Comparison of ENCODE assay signal across 30 cellular contexts in the genomic region with DNA sequence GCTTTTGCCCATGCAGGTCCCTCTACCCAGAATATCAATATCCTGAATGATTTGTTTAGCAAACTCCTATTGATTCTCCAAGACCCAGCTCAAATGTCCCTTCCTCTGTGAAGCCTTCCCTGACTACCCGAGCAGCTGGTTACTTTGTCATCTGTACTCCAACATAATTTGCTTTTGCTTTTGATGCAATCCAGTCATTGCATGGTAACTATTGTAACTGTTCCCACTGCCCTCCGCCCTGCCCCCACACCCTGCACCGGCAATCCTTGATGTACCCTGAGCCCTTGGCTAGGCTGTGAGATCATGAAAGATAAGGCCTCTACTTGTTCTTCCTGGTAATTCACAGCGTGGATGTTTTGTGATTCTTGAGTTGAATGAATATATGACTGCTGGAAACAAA.
DNase-seq lines count a peak whose midpoint lies in the region; ATAC-seq, FAIRE-seq and TF ChIP-seq lines count a peak whose summit lies in the region.
"Had no signal": no experiment of that assay in that cellular context is flagged by ENCODE, and none has a peak within 500 bp of the region (broad histone marks: within the 10 kb centered on the region; RNA-seq: fewer than 3 reads in every experiment).

No MANE protein-coding gene starts in this region.

- DNase-seq in BE2C (peak; percentile 45), HT-29 (ENCODE audit: low spot score) (peak; percentile 38), GM12878 (ENCODE audit: low read depth, low spot score) (no peak), mucosa of descending colon (peak; percentile 57 to 73 (median 69)), Karpas-422 (no peak), tibial nerve (ENCODE audit: low spot score in 2 of 2) (no peak), kidney tubule cell (ENCODE audit: low spot score) (no peak)
- DNase-seq: activated CD4-positive, alpha-beta T cell treated with anti-CD3 and anti-CD28 coated beads, Interleukin-2, amount 10 ng/mL, durations not matched to agents 24 days and 14 days; activated CD8-positive, alpha-beta memory T cell treated with anti-CD3 and anti-CD28 coated beads, Interleukin-2, amount 10 ng/mL, durations not matched to agents 7 days and 5 days; C1 segment of cervical spinal cord; cerebellar nuclear complex; DMS 273 treated with DMSO at 0.1 percent for 48 hours; foreskin fibroblast; GF-D8; H7; hippocampal formation; IMR-90; NCI-H1694; nucleus accumbens; OCI-M1; spleen; stimulated activated CD4-positive, alpha-beta T cell treated with anti-CD3 and anti-CD28 coated beads, Interleukin-4, amount 100 ng/mL, for 4 hours; stimulated activated naive CD8-positive, alpha-beta T cell treated with anti-CD3 and anti-CD28 coated beads, Interleukin-15, amount 100 ng/mL, for 72 hours; T-helper 1 cell; tibial artery had no signal

- no peak for TF ChIP-seq CTCF in BE2C (IDR thresholded peaks at IDR 0.05; ENCODE audit: low read depth, low read length)
- no peak for TF ChIP-seq CTCF in GM12878 (IDR thresholded peaks at IDR 0.05 in 2 of 3, conservative IDR thresholded peaks at IDR 0.05 in 1 of 3; ENCODE audit: control insufficient read depth in 2 of 3, extremely low read depth in 1 of 3, insufficient read depth in 1 of 3, low read depth in 3 of 3, low read length in 3 of 3)
- no peak for TF ChIP-seq CTCF in mucosa of descending colon (IDR thresholded peaks at IDR 0.05)
- TF ChIP-seq CTCF in tibial nerve (IDR thresholded peaks at IDR 0.05), result no peak

- H3K27me3 ChIP-seq in BE2C, result no peaks in the 10 kb centered on the region
- H3K27me3 ChIP-seq in GM12878 (replicated peaks in 1 of 2; ENCODE audit: control insufficient read depth in 2 of 2, insufficient read depth in 2 of 2, low read length in 1 of 2), result no peaks in the 10 kb centered on the region
- no peaks in the 10 kb centered on the region; the same call in 1 of the 2 replicates for H3K27me3 ChIP-seq in Karpas-422 (ENCODE audit: low read length)
- H3K27me3 ChIP-seq in tibial nerve, result no peaks in the 10 kb centered on the region
- H3K27me3 ChIP-seq: spleen had no signal

- RAD21 ChIA-PET in GM12878 (lab: Charles Lee; ENCODE audit: unreplicated experiment), result interaction anchor here (1.1 to 5.5 kb wide), 9 partner anchors 8 to 189 kb away, joined by 3 to 22 read pairs (median 4); no protein-coding TSS in a partner anchor

- intact Hi-C loops in GM12878 (cut with micrococcal nuclease; ENCODE audit: unreplicated experiment), result loop anchor here (2.0 to 5.0 kb wide), 3 partner anchors 49 to 236 kb away; no protein-coding TSS in a partner anchor
- intact Hi-C loops in mucosa of descending colon (cut with DNase I, micrococcal nuclease), result no loop called here

- FAIRE-seq in GM12878 (lab: Jason Lieb, UNC), result no peak
- FAIRE-seq: A204.1 had no signal

- no peaks in the 10 kb centered on the region for H3K9me3 ChIP-seq in BE2C
- no peaks in the 10 kb centered on the region for H3K9me3 ChIP-seq in GM12878 (replicated peaks; ENCODE audit: control insufficient read depth, insufficient read depth, low read length)
- no peaks in the 10 kb centered on the region for H3K9me3 ChIP-seq in mucosa of descending colon
- H3K9me3 ChIP-seq in Karpas-422 (ENCODE audit: low read length), result no peaks in the 10 kb centered on the region
- no peaks in the 10 kb centered on the region for H3K9me3 ChIP-seq in tibial nerve
- H3K9me3 ChIP-seq: spleen, tibial artery had no signal

- no peak for TF ChIP-seq EP300 in GM12878 (IDR thresholded peaks at IDR 0.05; ENCODE audit: borderline replicate concordance in 1 of 2, control insufficient read depth in 1 of 2, low read depth in 2 of 2, low read length in 2 of 2)
- no peak for TF ChIP-seq EP300 in tibial nerve (IDR thresholded peaks at IDR 0.05)

- CTCF ChIA-PET in GM12878 (lab: Yijun Ruan, JAX), result interaction anchor here (1.1 to 2.8 kb wide), 5 partner anchors 32 to 189 kb away, joined by 3 to 11 read pairs (median 5); no protein-coding TSS in a partner anchor

- H3K4me1 ChIP-seq in BE2C (peaks cover 18% of the 10 kb centered on the region), GM12878 (ENCODE audit: control insufficient read depth, insufficient read depth, low read length) (peaks cover 59% of the 10 kb centered on the region), mucosa of descending colon (ENCODE audit: low read depth) (no peaks in the 10 kb centered on the region), Karpas-422 (ENCODE audit: low read length) (peaks cover 40% of the 10 kb centered on the region), tibial nerve (no peaks in the 10 kb centered on the region)
- H3K4me1 ChIP-seq: tibial artery had no signal

- POLR2A ChIA-PET in GM12878 (lab: Charles Lee), result interaction anchor here (0.6 to 5.9 kb wide), 5 partner anchors 8 to 85 kb away, joined by 3 to 20 read pairs (median 3); no protein-coding TSS in a partner anchor

- 63% methylated on average over 4 of the region's 4 CpGs for WGBS in GM12878 (ENCODE audit: insufficient coverage, insufficient replicate concordance, low lambda C conversion rate, missing lambda C conversion rate)
- WGBS in tibial nerve, 2 donors, result 61 to 66% methylated on average over 4 of the region's 4 CpGs

- no TSS peak for BruUV-seq in GM12878 (replicated peaks; lab: Mats Ljungman, UMichigan)

- TF ChIP-seq POLR2A in GM12878 (IDR thresholded peaks at IDR 0.05; ENCODE audit: low read depth, low read length) (no peak), tibial nerve (IDR thresholded peaks at IDR 0.05) (no peak)

- peak overlapping the region; percentile 76 for H3K27ac ChIP-seq in GM12878 (ENCODE audit: control insufficient read depth, insufficient read depth)
- H3K27ac ChIP-seq in Karpas-422 (ENCODE audit: low read length), result no peak overlapping the region
- H3K27ac ChIP-seq in tibial nerve, result no peak overlapping the region
- H3K27ac ChIP-seq: epithelial cell of prostate, tibial artery had no signal

- SMC1A ChIA-PET in GM12878 (lab: Charles Lee; ENCODE audit: uncharacterized antibody, unreplicated experiment), result interaction anchor here (0.8 to 4.4 kb wide), 6 partner anchors 8 to 181 kb away, joined by 3 to 28 read pairs (median 4); no protein-coding TSS in a partner anchor

- no peaks in the 10 kb centered on the region for H4K20me1 ChIP-seq in GM12878 (ENCODE audit: control insufficient read depth, insufficient read depth)
- H4K20me1 ChIP-seq in Karpas-422 (ENCODE audit: insufficient read depth, low read depth, low read length), result no peaks in the 10 kb centered on the region

- H3K4me3 ChIP-seq in BE2C (ENCODE audit: low read depth, low read length), result no peak overlapping the region
- no peak overlapping the region for H3K4me3 ChIP-seq in GM12878
- no peak overlapping the region for H3K4me3 ChIP-seq in mucosa of descending colon
- H3K4me3 ChIP-seq in Karpas-422 (ENCODE audit: low read length), result no peak overlapping the region
- H3K4me3 ChIP-seq in tibial nerve, result no peak overlapping the region
- H3K4me3 ChIP-seq: lung, spleen, tibial artery had no signal

- H2AFZ ChIP-seq in GM12878 (ENCODE audit: control insufficient read depth, low read depth, low read length) (no peak overlapping the region), Karpas-422 (ENCODE audit: low read length) (no peak overlapping the region)

- ATAC-seq in GM12878 (no peak), mucosa of descending colon (peak; percentile 84), HG03442 (IDR thresholded peaks at IDR 0.05; ENCODE audit: unreplicated experiment) (no peak)
- ATAC-seq: activated CD8-positive, alpha-beta memory T cell treated with anti-CD3 and anti-CD28 coated beads, Interleukin-2, amount 10 ng/mL, durations not matched to agents 7 days and 5 days; Right ventricle myocardium inferior had no signal

- in situ Hi-C loops in GM12878 (cut with MboI), result no loop called here

- no peak for TF ChIP-seq RAD21 in GM12878 (IDR thresholded peaks at IDR 0.05; ENCODE audit: insufficient read depth, low read depth, low read length)

- H3K9me2 ChIP-seq in Karpas-422 (replicated peaks; ENCODE audit: insufficient read depth, low read length), result no peaks in the 10 kb centered on the region

- H3K36me3 ChIP-seq in BE2C, result no peaks in the 10 kb centered on the region
- no peaks in the 10 kb centered on the region for H3K36me3 ChIP-seq in GM12878 (ENCODE audit: control insufficient read depth in 2 of 2, insufficient read depth in 2 of 2, low read length in 1 of 2)
- H3K36me3 ChIP-seq in mucosa of descending colon (ENCODE audit: low read depth), result no peaks in the 10 kb centered on the region
- no peaks in the 10 kb centered on the region for H3K36me3 ChIP-seq in Karpas-422 (ENCODE audit: insufficient read depth, low read length)
- no peaks in the 10 kb centered on the region for H3K36me3 ChIP-seq in tibial nerve
- H3K36me3 ChIP-seq: spleen, tibial artery had no signal

- H3K4me2 ChIP-seq in GM12878 (ENCODE audit: control insufficient read depth, insufficient read depth) (peak overlapping the region; percentile 76; the same call in 1 of the 2 replicates), Karpas-422 (ENCODE audit: low read depth, low read length, poor library complexity, severe bottlenecking) (no peak overlapping the region)

- no peaks in the 10 kb centered on the region for H3K79me2 ChIP-seq in GM12878 (ENCODE audit: control insufficient read depth, insufficient read depth, low read length)
- no peaks in the 10 kb centered on the region for H3K79me2 ChIP-seq in Karpas-422 (ENCODE audit: low read length)

- H3K9ac ChIP-seq in GM12878 (ENCODE audit: control insufficient read depth, insufficient read depth, low read length) (peak overlapping the region; percentile 18; the same call in 1 of the 2 replicates), Karpas-422 (ENCODE audit: low read length) (no peak overlapping the region)

TF ChIP-seq in GM12878, 131 proteins besides CTCF, POLR2A, EP300 and RAD21:
- TF ChIP-seq NFIC (IDR thresholded peaks at IDR 0.05; ENCODE audit: low read depth, low read length) (no peak), BMI1 (IDR thresholded peaks at IDR 0.05; ENCODE audit: borderline replicate concordance) (no peak), YY1 (IDR thresholded peaks at IDR 0.05; ENCODE audit: low read depth, low read length) (no peak), EED (IDR thresholded peaks at IDR 0.05; ENCODE audit: low read depth) (no peak)

Comparison
In these comparisons a context has a peak if more than half of its experiments do, and no peak if none do; other contexts are left out.
1. DNase-seq: peak in BE2C (single experiment), HT-29 (single experiment) and mucosa of descending colon (3 of 3); none in GM12878 (single experiment), Karpas-422 (single experiment), tibial nerve (0 of 2) and kidney tubule cell (single experiment).